Comparison of ENCODE assay signal across 27 cellular contexts in the genomic region with DNA sequence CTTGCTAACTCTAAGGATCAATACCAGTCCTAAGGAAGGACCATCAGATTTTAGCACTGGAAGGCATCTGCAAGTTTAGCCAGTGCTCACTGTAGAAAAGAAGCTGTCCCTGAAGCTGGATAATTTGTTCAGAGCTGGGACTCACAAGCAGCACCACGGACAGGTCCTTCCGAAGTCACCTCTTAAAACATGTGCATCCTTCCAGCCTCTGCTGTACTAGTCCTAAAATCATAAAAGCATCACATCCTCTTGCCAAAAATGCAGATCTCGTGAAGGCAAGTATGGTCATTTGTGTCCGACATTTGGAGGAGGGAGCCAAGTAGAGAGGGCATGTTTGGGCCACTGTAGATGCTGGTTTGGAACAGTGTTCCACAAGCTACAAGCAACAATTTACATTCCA.
"Had no signal": no experiment of that assay in that cellular context is flagged by ENCODE, and none has a peak within 500 bp of the region (broad histone marks: within the 10 kb centered on the region; RNA-seq: fewer than 3 reads in every experiment).

No MANE protein-coding gene starts in this region.

- H3K9me3 Mint-ChIP-seq: type B pancreatic cell had no signal

- DNase-seq: activated B cell treated with CpG ODN at 0.5 μM for 24 hours; activated CD4-positive, alpha-beta T cell treated with anti-CD3 and anti-CD28 coated beads for 36 hours; activated CD4-positive, alpha-beta T cell treated with anti-CD3 and anti-CD28 coated beads, Interleukin-2, amount 50 U/mL, for 48 hours; activated CD8-positive, alpha-beta memory T cell treated with anti-CD3 and anti-CD28 coated beads, Interleukin-2, amount 50 U/mL, for 48 hours; activated naive CD4-positive, alpha-beta T cell; activated T-cell treated with anti-CD3 and anti-CD28 coated beads, Interleukin-2, amount 50 U/mL, for 4 hours; adrenal gland; effector memory CD4-positive, alpha-beta T cell; heart right ventricle; kidney; lower lobe of right lung; naive thymus-derived CD8-positive, alpha-beta T cell; ovary; stimulated activated CD4-positive, alpha-beta T cell treated with anti-CD3 and anti-CD28 coated beads, Interleukin-4, amount 100 ng/mL, for 24 hours; stimulated activated naive CD4-positive, alpha-beta T cell treated with Interleukin-2 at 50 U/mL for 16 hours; T1000 had no signal

- H3K27ac Mint-ChIP-seq: activated B cell treated with CpG ODN at 0.5 μM for 24 hours; activated CD4-positive, alpha-beta T cell treated with anti-CD3 and anti-CD28 coated beads for 36 hours; activated naive CD8-positive, alpha-beta T cell; activated T-helper 2 cell treated with anti-CD3 and anti-CD28 coated beads, Interferon-gamma antibody, Interleukin-2, Interleukin-4, amounts not matched to agents 10 μg/mL and 5 μg/mL and 100 μg/mL, durations not matched to agents 14 hours and 24 hours and 36 hours; naive thymus-derived CD8-positive, alpha-beta T cell; T-helper 1 cell treated with Interleukin-12 subunit alpha and Interleukin-12 subunit beta and Interleukin-4 antibody, amounts not matched to agents 30 μg/mL and 1 μg/mL, for 36 hours; type B pancreatic cell had no signal

- H3K9me3 ChIP-seq: adrenal gland, ascending aorta, breast epithelium, lower lobe of right lung, neutrophil, ovary, prostate gland, thoracic aorta had no signal

- H3K27ac ChIP-seq: adrenal gland, ascending aorta, breast epithelium, heart right ventricle, lower lobe of right lung, neutrophil, ovary, prostate gland, thoracic aorta had no signal

- H3K4me3 Mint-ChIP-seq: activated B cell treated with CpG ODN at 0.5 μM for 24 hours; activated CD4-positive, alpha-beta T cell treated with anti-CD3 and anti-CD28 coated beads for 36 hours; activated naive CD8-positive, alpha-beta T cell; activated T-cell treated with anti-CD3 and anti-CD28 coated beads, Interleukin-2, amount 50 U/mL, for 4 hours; central memory CD8-positive, alpha-beta T cell; naive thymus-derived CD8-positive, alpha-beta T cell; T-helper 1 cell treated with Interleukin-12 subunit alpha and Interleukin-12 subunit beta and Interleukin-4 antibody, amounts not matched to agents 30 μg/mL and 1 μg/mL, for 36 hours; type B pancreatic cell had no signal

- H3K36me3 Mint-ChIP-seq: activated naive CD8-positive, alpha-beta T cell; naive thymus-derived CD8-positive, alpha-beta T cell; type B pancreatic cell had no signal

- H3K36me3 ChIP-seq: adrenal gland, ascending aorta, breast epithelium, heart right ventricle, lower lobe of right lung, neutrophil, ovary, prostate gland, thoracic aorta had no signal

- H3K27me3 ChIP-seq: adrenal gland, ascending aorta, breast epithelium, neutrophil, ovary had no signal

- ATAC-seq: activated CD4-positive, alpha-beta T cell treated with anti-CD3 and anti-CD28 coated beads for 36 hours; activated T-cell treated with anti-CD3 and anti-CD28 coated beads, Interleukin-2, amount 50 U/mL, for 4 hours; heart right ventricle; left lobe of liver; lower lobe of right lung; naive thymus-derived CD8-positive, alpha-beta T cell had no signal

- H3K4me3 ChIP-seq: adrenal gland, ascending aorta, breast epithelium, heart right ventricle, lower lobe of right lung, ovary, prostate gland, thoracic aorta had no signal

- H3K4me1 Mint-ChIP-seq: activated B cell treated with CpG ODN at 0.5 μM for 24 hours; activated CD4-positive, alpha-beta T cell treated with anti-CD3 and anti-CD28 coated beads for 36 hours; central memory CD8-positive, alpha-beta T cell; naive thymus-derived CD8-positive, alpha-beta T cell had no signal

- H3K27me3 Mint-ChIP-seq: activated B cell treated with CpG ODN at 0.5 μM for 24 hours; activated CD4-positive, alpha-beta T cell treated with anti-CD3 and anti-CD28 coated beads for 36 hours; activated naive CD8-positive, alpha-beta T cell; central memory CD8-positive, alpha-beta T cell; naive thymus-derived CD8-positive, alpha-beta T cell had no signal

- H3K4me1 ChIP-seq: adrenal gland, ascending aorta, breast epithelium, heart right ventricle, lower lobe of right lung, prostate gland had no signal
